In the genomic region with DNA sequence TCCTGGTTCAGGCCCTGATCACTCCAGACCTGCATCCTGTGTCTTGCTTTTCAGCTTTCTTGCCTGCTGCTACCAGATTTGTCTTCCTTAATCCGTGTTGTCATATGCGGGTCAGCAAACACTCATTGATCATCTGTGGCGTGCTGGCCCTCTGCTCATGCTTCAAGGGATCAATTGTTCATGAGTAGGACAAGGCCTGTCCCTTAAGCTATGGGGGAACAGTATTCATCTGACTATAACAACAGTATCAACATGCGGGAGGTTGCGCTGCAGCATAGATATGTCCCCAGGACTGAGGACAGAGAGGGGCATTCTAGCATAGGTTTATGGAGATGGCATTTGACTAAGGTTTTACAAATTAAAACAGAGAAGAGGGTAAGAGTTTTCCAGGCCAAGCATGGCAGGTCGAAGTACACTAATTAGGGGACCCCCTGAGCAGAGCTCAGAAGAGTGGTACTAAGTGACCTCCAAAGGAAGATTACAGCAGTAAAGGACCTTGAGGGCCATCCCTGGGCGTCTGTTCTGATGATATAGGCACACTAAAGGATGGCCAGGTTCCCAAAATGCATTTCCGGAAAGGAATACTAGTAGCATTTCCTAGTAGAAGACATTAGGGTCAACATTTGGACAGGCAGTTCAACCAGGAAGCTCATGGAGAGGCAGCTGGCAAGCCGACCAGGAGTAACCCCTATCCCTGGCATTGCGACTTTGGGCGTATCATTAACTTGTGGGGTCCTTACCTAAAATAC, we compare ENCODE assay signal across 8 cellular contexts. TPM values are rescaled to one million over a fixed set of nuclear protein-coding genes. Genes with fewer than 3 reads are reported as not detected.
DNase-seq lines count a peak whose midpoint lies in the region; ATAC-seq and TF ChIP-seq lines count a peak whose summit lies in the region.

No MANE protein-coding gene starts in this region.

- TF ChIP-seq POLR2A in prostate gland (IDR thresholded peaks at IDR 0.05): no peak

- intact Hi-C loops in prostate gland (cut with DNase I): no loop called here

- H3K9me3 Mint-ChIP-seq in type B pancreatic cell: no peaks in the 10 kb centered on the region

- no peak for ATAC-seq in HG02870 (IDR thresholded peaks at IDR 0.05; ENCODE audit: unreplicated experiment)
- no peak for ATAC-seq in HG02840 (IDR thresholded peaks at IDR 0.05; ENCODE audit: low FRiP score, unreplicated experiment)

- peaks cover 7% of the 10 kb centered on the region for H3K27me3 Mint-ChIP-seq in type B pancreatic cell

- H3K4me3 Mint-ChIP-seq in type B pancreatic cell: no peak overlapping the region

- H3K4me1 ChIP-seq in prostate gland (replicated peaks): no peaks in the 10 kb centered on the region

- peak overlapping the region; percentile 95 to 99 for H3K27ac ChIP-seq in prostate gland

- no peak overlapping the region for H3K27ac Mint-ChIP-seq in type B pancreatic cell

- H3K9me3 ChIP-seq in prostate gland: no peaks in the 10 kb centered on the region

- no peaks in the 10 kb centered on the region for H3K36me3 ChIP-seq in prostate gland

- H3K4me1 Mint-ChIP-seq in type B pancreatic cell (ENCODE audit: unreplicated experiment): peaks cover 21% of the 10 kb centered on the region

- DNase-seq in DMS53 (lab: John Stamatoyannopoulos, UW) (peak; percentile 82), MV-4-11 (lab: John Stamatoyannopoulos, UW) (peak; percentile 18), epithelial cell of proximal tubule (ENCODE audit: low read depth) (no peak), prostate gland (ENCODE audit: low spot score) (no peak), type B pancreatic cell (ENCODE audit: extremely low spot score, unreplicated experiment) (no peak), cerebellar nuclear complex (lab: John Stamatoyannopoulos, UW) (no peak)

- H3K4me3 ChIP-seq in epithelial cell of proximal tubule (ENCODE audit: low read depth, low read length) (peak overlapping the region; percentile 74), prostate gland (peak overlapping the region; percentile 51 to 77)

- H3K36me3 Mint-ChIP-seq in type B pancreatic cell: no peaks in the 10 kb centered on the region

- WGBS in prostate gland: 50% methylated on average over 11 of the region's 11 CpGs

- no peaks in the 10 kb centered on the region for H3K27me3 ChIP-seq in prostate gland (replicated peaks; ENCODE audit: insufficient read depth)

- no peak for TF ChIP-seq CTCF in epithelial cell of proximal tubule (conservative IDR thresholded peaks at IDR 0.05; ENCODE audit: low read depth, low read length)
- TF ChIP-seq CTCF in prostate gland (IDR thresholded peaks at IDR 0.05): no peak
- no peak for TF ChIP-seq CTCF in type B pancreatic cell (conservative IDR thresholded peaks at IDR 0.05)

RNA-seq across cellular contexts. Expression of gene ZNF672, which starts 0.8 kb away (rescaled TPM):
- 26.1 and 32.6 TPM in 2 replicates for total RNA-seq in epithelial cell of proximal tubule
- total RNA-seq in prostate gland: 10 to 100 TPM; 44.2 to 63.1 TPM
- 33.0 and 35.0 TPM in 2 replicates for total RNA-seq in type B pancreatic cell (ENCODE audit: low replicate concordance)

RNA-seq across cellular contexts. Expression of gene SH3BP5L, which starts 11.5 kb away (rescaled TPM):
- total RNA-seq in epithelial cell of proximal tubule (23.5 and 25.6 TPM in 2 replicates), prostate gland (10 to 100 TPM; 23.3 to 35.3 TPM), type B pancreatic cell (ENCODE audit: low replicate concordance) (33.4 and 33.7 TPM in 2 replicates)

RNA-seq across cellular contexts. Expression of gene ZNF692, which starts 21.7 kb away (rescaled TPM):
- total RNA-seq in epithelial cell of proximal tubule (24.0 and 35.7 TPM in 2 replicates), prostate gland (10 to 100 TPM; 65.0 to 99.7 TPM), type B pancreatic cell (ENCODE audit: low replicate concordance) (55.0 and 73.0 TPM in 2 replicates)

Comparison
In these comparisons a context has a peak if more than half of its experiments do, and no peak if none do; other contexts are left out.
1. DNase-seq: peak in DMS53 (single experiment) and MV-4-11 (single experiment); none in epithelial cell of proximal tubule (single experiment), prostate gland (single experiment), type B pancreatic cell (single experiment) and cerebellar nuclear complex (0 of 2).